ENCODE assay signal across 22 cellular contexts in genomic region chr7:111364413-111364812, GRCh38.
A peak's percentile ranks its signal among the peaks of the same experiment; 100 is the strongest.
DNase-seq lines count a peak whose midpoint lies in the region; ATAC-seq, FAIRE-seq and TF ChIP-seq lines count a peak whose summit lies in the region.
"Had no signal": no experiment of that assay in that cellular context is flagged by ENCODE, and none has a peak within 500 bp of the region (broad histone marks: within the 10 kb centered on the region; RNA-seq: fewer than 3 reads in every experiment).

No MANE protein-coding gene starts in this region.

- no peak overlapping the region for H2BK5ac ChIP-seq in H1 (ENCODE audit: low read depth, low read length)
- H2BK5ac ChIP-seq in trophoblast cell (ENCODE audit: low read depth, low read length, poor library complexity), result no peak overlapping the region

- H2BK12ac ChIP-seq in H1 (ENCODE audit: low read depth, low read length) (no peak overlapping the region), trophoblast cell (ENCODE audit: low read length) (no peak overlapping the region)

- H4K20me1 ChIP-seq in GM23338 (replicated peaks; ENCODE audit: insufficient read depth) (no peaks in the 10 kb centered on the region), H1 (replicated peaks in 1 of 2; ENCODE audit: control insufficient read depth in 1 of 2, insufficient read depth in 2 of 2, low read length in 2 of 2) (no peaks in the 10 kb centered on the region), neural progenitor cell (ENCODE audit: low read depth) (no peaks in the 10 kb centered on the region)

- H2BK120ac ChIP-seq in H1 (replicated peaks; ENCODE audit: low read depth, low read length), result no peak overlapping the region
- H2BK120ac ChIP-seq in trophoblast cell (ENCODE audit: insufficient read depth, low read length, poor library complexity), result no peak overlapping the region

- H3K9ac ChIP-seq in H1 (replicated peaks in 1 of 4; ENCODE audit: extremely low read depth in 1 of 4, low read depth in 3 of 4, low read length in 3 of 4) (no peak overlapping the region), trophoblast cell (ENCODE audit: low read length) (no peak overlapping the region), neural progenitor cell (no peak overlapping the region)

- no peak overlapping the region for H3K14ac ChIP-seq in H1 (ENCODE audit: insufficient read length)
- no peak overlapping the region for H3K14ac ChIP-seq in trophoblast cell (ENCODE audit: low read length)

- POLR2A ChIA-PET in RWPE1 (lab: Yijun Ruan, JAX; ENCODE audit: low non-redundant PET), result no interaction called here
- POLR2A ChIA-PET in H1 (lab: Charles Lee; ENCODE audit: partially characterized antibody), result no interaction called here

- H3K27ac ChIP-seq in GM23338 (ENCODE audit: low read depth) (no peak overlapping the region), RWPE1 (peak overlapping the region; percentile 82), H1 (ENCODE audit: low read depth, low read length) (no peak overlapping the region), trophoblast cell (ENCODE audit: low read depth, low read length) (no peak overlapping the region), vagina (no peak overlapping the region), neural progenitor cell (no peak overlapping the region)
- H3K27ac ChIP-seq: esophagus muscularis mucosa, left ventricle myocardium inferior, psoas muscle, stomach had no signal

- no peaks in the 10 kb centered on the region for H3F3A ChIP-seq in GM23338 (replicated peaks; ENCODE audit: low read depth)
- H3F3A ChIP-seq in neural progenitor cell (ENCODE audit: low read depth), result no peaks in the 10 kb centered on the region

- intact Hi-C loops in cardiac septum (cut with DNase I), result no loop called here
- intact Hi-C loops in vagina (cut with DNase I), result no loop called here

- no peaks in the 10 kb centered on the region for H3K23me2 ChIP-seq in H1 (ENCODE audit: low read depth, low read length)

- no peaks in the 10 kb centered on the region for H3K36me3 ChIP-seq in GM23338 (ENCODE audit: insufficient read depth)
- H3K36me3 ChIP-seq in H1 (ENCODE audit: control insufficient read depth in 2 of 4, insufficient read depth in 4 of 4, low read length in 3 of 4), result no peaks in the 10 kb centered on the region
- no peaks in the 10 kb centered on the region for H3K36me3 ChIP-seq in trophoblast cell (ENCODE audit: control insufficient read depth in 1 of 2, insufficient read depth in 2 of 2, low read length in 2 of 2)
- no peaks in the 10 kb centered on the region for H3K36me3 ChIP-seq in vagina
- no peaks in the 10 kb centered on the region for H3K36me3 ChIP-seq in neural progenitor cell
- H3K36me3 ChIP-seq: esophagus muscularis mucosa, left ventricle myocardium inferior, stomach had no signal

- no peak for TF ChIP-seq RAD21 in H1 (IDR thresholded peaks at IDR 0.05 in 1 of 2, conservative IDR thresholded peaks at IDR 0.05 in 1 of 2; ENCODE audit: low read depth in 2 of 2, low read length in 2 of 2)

- no peaks in the 10 kb centered on the region for H3K27me3 Mint-ChIP-seq in GM23338 (ENCODE audit: insufficient read depth, low read depth, poor library complexity)
- no peaks in the 10 kb centered on the region for H3K27me3 Mint-ChIP-seq in neural progenitor cell (ENCODE audit: insufficient read depth, low read depth)
- H3K27me3 Mint-ChIP-seq: activated B cell treated with CpG ODN at 0.5 μM for 24 hours, naive B cell had no signal

- no peak overlapping the region for H3K4ac ChIP-seq in H1 (replicated peaks; ENCODE audit: insufficient read length, low read depth, low read length)
- no peak overlapping the region for H3K4ac ChIP-seq in trophoblast cell (ENCODE audit: low read depth, low read length)

- no peak overlapping the region for H2BK15ac ChIP-seq in H1 (ENCODE audit: low read length)

- H3K9me3 Mint-ChIP-seq in GM23338 (no peaks in the 10 kb centered on the region), neural progenitor cell (no peaks in the 10 kb centered on the region)
- H3K9me3 Mint-ChIP-seq: activated B cell treated with CpG ODN at 0.5 μM for 24 hours, naive B cell had no signal

- FAIRE-seq in H1 (lab: Jason Lieb, UNC), result no peak
- FAIRE-seq: GM19239 had no signal

- H3K4me2 ChIP-seq in GM23338 (0 out of 2 replicates have a peak overlapping the region, but pooled peaks have one; percentile 8), H1 (ENCODE audit: insufficient read depth in 1 of 2, low read depth in 2 of 2, low read length in 2 of 2) (no peak overlapping the region), trophoblast cell (ENCODE audit: low read length) (no peak overlapping the region), neural progenitor cell (no peak overlapping the region)

- TF ChIP-seq EP300 in H1 (IDR thresholded peaks at IDR 0.05; ENCODE audit: borderline replicate concordance in 1 of 2, low read depth in 2 of 2, low read length in 2 of 2), result no peak

- H3K56ac ChIP-seq in H1 (replicated peaks; ENCODE audit: insufficient read length, low read depth, low read length), result no peak overlapping the region

- TF ChIP-seq CTCF in GM23338 (conservative IDR thresholded peaks at IDR 0.05; ENCODE audit: low read depth in 2 of 2) (no peak), RWPE1 (conservative IDR thresholded peaks at IDR 0.05; ENCODE audit: low read depth) (no peak), H1 (IDR thresholded peaks at IDR 0.05; ENCODE audit: control extremely low read depth in 1 of 3, insufficient read depth in 1 of 3, low read depth in 1 of 3, low read length in 3 of 3) (no peak), vagina (IDR thresholded peaks at IDR 0.05) (no peak), neural progenitor cell (IDR thresholded peaks at IDR 0.05) (no peak)

- H3K36me3 Mint-ChIP-seq in GM23338 (ENCODE audit: low read depth) (no peaks in the 10 kb centered on the region), neural progenitor cell (no peaks in the 10 kb centered on the region)
- H3K36me3 Mint-ChIP-seq: naive B cell had no signal

- DNase-seq in GM23338 (ENCODE audit: low spot score), result no peak
- no peak for DNase-seq in RWPE1 (ENCODE audit: low spot score)
- DNase-seq in H1 (ENCODE audit: low read depth in 1 of 2, low spot score in 2 of 2), result no peak
- peak; percentile 16 to 37 for DNase-seq in trophoblast cell
- DNase-seq in cardiac septum (ENCODE audit: low spot score), result no peak
- no peak for DNase-seq in vagina (ENCODE audit: extremely low spot score in 2 of 2)
- no peak for DNase-seq in neural progenitor cell (ENCODE audit: low spot score)
- DNase-seq: activated B cell treated with CpG ODN at 0.5 μM for 24 hours; activated effector memory CD4-positive, alpha-beta T cell treated with anti-CD3 and anti-CD28 coated beads, Interleukin-2, amount 50 U/mL, for 16 hours; anterior cingulate cortex; dermis blood vessel endothelial cell; Kasumi-1; left ventricle myocardium inferior; naive B cell; NCI-H187; NCI-H510A treated with DMSO at 0.1 percent for 48 hours; OCI-M1; psoas muscle; stomach had no signal

- CTCF ChIA-PET in RWPE1 (lab: Yijun Ruan, JAX) (no interaction called here), H1 (lab: Charles Lee; ENCODE audit: partially characterized antibody) (interaction anchor here (0.7 to 1.6 kb wide), 3 partner anchors 15 to 344 kb away, joined by 3 to 4 read pairs (median 4); no protein-coding TSS in a partner anchor)

- TF ChIP-seq POLR2A in H1 (IDR thresholded peaks at IDR 0.05; ENCODE audit: control extremely low read depth in 1 of 2, low read depth in 2 of 2, low read length in 2 of 2) (no peak), vagina (IDR thresholded peaks at IDR 0.05) (no peak)

- H3K27me3 ChIP-seq in GM23338 (ENCODE audit: insufficient read depth) (no peaks in the 10 kb centered on the region), H1 (replicated peaks in 1 of 4; ENCODE audit: control insufficient read depth in 3 of 4, extremely low read depth in 1 of 4, insufficient read depth in 3 of 4, low read length in 3 of 4) (no peaks in the 10 kb centered on the region), trophoblast cell (ENCODE audit: insufficient read depth, low read length) (no peaks in the 10 kb centered on the region), vagina (no peaks in the 10 kb centered on the region), neural progenitor cell (no peaks in the 10 kb centered on the region)
- H3K27me3 ChIP-seq: esophagus muscularis mucosa, stomach had no signal

- H3K4me3 Mint-ChIP-seq in GM23338 (no peak overlapping the region), neural progenitor cell (no peak overlapping the region)
- H3K4me3 Mint-ChIP-seq: activated B cell treated with CpG ODN at 0.5 μM for 24 hours, naive B cell had no signal

- H4K91ac ChIP-seq in H1 (replicated peaks; ENCODE audit: insufficient read length, low read length) (no peak overlapping the region), trophoblast cell (ENCODE audit: low read depth, low read length) (no peak overlapping the region)

- H4K8ac ChIP-seq in H1 (ENCODE audit: extremely low read depth, insufficient read depth, low read length) (no peak overlapping the region), trophoblast cell (ENCODE audit: low read depth, low read length) (no peak overlapping the region)

- H3K23ac ChIP-seq in H1 (ENCODE audit: insufficient read length) (no peak overlapping the region), trophoblast cell (ENCODE audit: low read length) (no peak overlapping the region)

- H3K4me1 Mint-ChIP-seq in GM23338 (peaks cover 16% of the 10 kb centered on the region), neural progenitor cell (peaks cover 12% of the 10 kb centered on the region)
- H3K4me1 Mint-ChIP-seq: activated B cell treated with CpG ODN at 0.5 μM for 24 hours had no signal

- H3K79me1 ChIP-seq in H1 (ENCODE audit: low read depth, low read length) (no peaks in the 10 kb centered on the region), trophoblast cell (ENCODE audit: low read length) (no peaks in the 10 kb centered on the region)

- WGBS in H1 (ENCODE audit: extremely low coverage in 1 of 2, insufficient coverage in 1 of 2, insufficient read length in 1 of 2, insufficient replicate concordance in 2 of 2, low coverage in 1 of 2, low lambda C conversion rate in 2 of 2, missing lambda C conversion rate in 1 of 2), 2 experiments, result 81% methylated on average over 6 of the region's 6 CpGs; no CpG with 5 or more reads in 1 of the 2 experiments
- no CpG with 5 or more reads among the region's 6 CpGs for WGBS in trophoblast cell (ENCODE audit: extremely low coverage, insufficient coverage, insufficient read length)

- H3K9me2 ChIP-seq in GM23338 (ENCODE audit: insufficient read depth), result no peaks in the 10 kb centered on the region

- H2AK5ac ChIP-seq in H1 (ENCODE audit: low read depth, low read length) (no peak overlapping the region), trophoblast cell (ENCODE audit: low read length) (no peak overlapping the region)

- no peak overlapping the region for H2BK20ac ChIP-seq in H1 (ENCODE audit: low read length)

- no peak overlapping the region for H2AFZ ChIP-seq in GM23338
- H2AFZ ChIP-seq in H1 (ENCODE audit: low read length), result no peak overlapping the region
- no peak overlapping the region for H2AFZ ChIP-seq in trophoblast cell (ENCODE audit: insufficient read depth, low read length, poor library complexity)
- no peak overlapping the region for H2AFZ ChIP-seq in neural progenitor cell (replicated peaks)

- no peak overlapping the region for H3K18ac ChIP-seq in H1 (ENCODE audit: extremely low read depth, low read length)
- no peak overlapping the region for H3K18ac ChIP-seq in trophoblast cell (ENCODE audit: low read length)

- no peaks in the 10 kb centered on the region for H3K79me2 ChIP-seq in GM23338 (replicated peaks; ENCODE audit: insufficient read depth)
- H3K79me2 ChIP-seq in H1 (ENCODE audit: control insufficient read depth in 1 of 2, insufficient read depth in 2 of 2, low read length in 2 of 2), result no peaks in the 10 kb centered on the region
- H3K79me2 ChIP-seq in trophoblast cell (ENCODE audit: control insufficient read depth, insufficient read depth, low read length, poor library complexity), result no peaks in the 10 kb centered on the region
- H3K79me2 ChIP-seq in neural progenitor cell (ENCODE audit: low read depth), result no peaks in the 10 kb centered on the region

- no peak overlapping the region for H4K5ac ChIP-seq in H1 (ENCODE audit: insufficient read length, low read depth, low read length)

- no peak for ATAC-seq in GM23338
- ATAC-seq in GM18909 (IDR thresholded peaks at IDR 0.05; ENCODE audit: poor library complexity, unreplicated experiment), result no peak
- ATAC-seq: psoas muscle had no signal

- H3K9me3 ChIP-seq in H1 (ENCODE audit: insufficient read depth in 2 of 2, low read depth in 1 of 2, low read length in 1 of 2) (no peaks in the 10 kb centered on the region), trophoblast cell (ENCODE audit: insufficient read depth, low read depth, low read length) (no peaks in the 10 kb centered on the region), vagina (no peaks in the 10 kb centered on the region), neural progenitor cell (ENCODE audit: low read depth) (no peaks in the 10 kb centered on the region)
- H3K9me3 ChIP-seq: esophagus muscularis mucosa, left ventricle myocardium inferior, psoas muscle, stomach had no signal

- H3K4me3 ChIP-seq in GM23338 (no peak overlapping the region), H1 (ENCODE audit: extremely low read depth in 1 of 4, insufficient read depth in 2 of 4, low read depth in 3 of 4, low read length in 4 of 4) (no peak overlapping the region), trophoblast cell (ENCODE audit: low read depth, low read length) (no peak overlapping the region), vagina (no peak overlapping the region), neural progenitor cell (no peak overlapping the region)
- H3K4me3 ChIP-seq: esophagus muscularis mucosa, left ventricle myocardium inferior, psoas muscle, stomach had no signal

- no peak overlapping the region for H4K12ac ChIP-seq in trophoblast cell (ENCODE audit: low read depth, low read length)

- no peak overlapping the region for H3K27ac Mint-ChIP-seq in GM23338
- H3K27ac Mint-ChIP-seq in neural progenitor cell, result no peak overlapping the region
- H3K27ac Mint-ChIP-seq: activated B cell treated with CpG ODN at 0.5 μM for 24 hours had no signal

- H3K4me1 ChIP-seq in GM23338 (ENCODE audit: insufficient read depth) (peaks cover 14% of the 10 kb centered on the region; the same call in 1 of the 2 replicates), H1 (replicated peaks in 1 of 4; ENCODE audit: control insufficient read depth in 3 of 4, insufficient read depth in 4 of 4, low read length in 3 of 4) (peaks cover 0 to 5% (median 2%) of the 10 kb centered on the region in 4 experiments; a peak in 2 of 7 replicates), trophoblast cell (ENCODE audit: control insufficient read depth in 1 of 2, insufficient read depth in 2 of 2, low read length in 2 of 2) (no peaks in the 10 kb centered on the region), vagina (peaks cover 5% of the 10 kb centered on the region), neural progenitor cell (no peaks in the 10 kb centered on the region)
- H3K4me1 ChIP-seq: left ventricle myocardium inferior, psoas muscle had no signal

Comparison
In these comparisons a context has a peak if more than half of its experiments do, and no peak if none do; other contexts are left out.
1. DNase-seq: peak in trophoblast cell (2 of 2); none in GM23338 (single experiment), RWPE1 (single experiment), H1 (0 of 2), cardiac septum (single experiment), vagina (0 of 2) and neural progenitor cell (single experiment).